Comparison of ENCODE assay signal across 1 cellular context in the genomic region with DNA sequence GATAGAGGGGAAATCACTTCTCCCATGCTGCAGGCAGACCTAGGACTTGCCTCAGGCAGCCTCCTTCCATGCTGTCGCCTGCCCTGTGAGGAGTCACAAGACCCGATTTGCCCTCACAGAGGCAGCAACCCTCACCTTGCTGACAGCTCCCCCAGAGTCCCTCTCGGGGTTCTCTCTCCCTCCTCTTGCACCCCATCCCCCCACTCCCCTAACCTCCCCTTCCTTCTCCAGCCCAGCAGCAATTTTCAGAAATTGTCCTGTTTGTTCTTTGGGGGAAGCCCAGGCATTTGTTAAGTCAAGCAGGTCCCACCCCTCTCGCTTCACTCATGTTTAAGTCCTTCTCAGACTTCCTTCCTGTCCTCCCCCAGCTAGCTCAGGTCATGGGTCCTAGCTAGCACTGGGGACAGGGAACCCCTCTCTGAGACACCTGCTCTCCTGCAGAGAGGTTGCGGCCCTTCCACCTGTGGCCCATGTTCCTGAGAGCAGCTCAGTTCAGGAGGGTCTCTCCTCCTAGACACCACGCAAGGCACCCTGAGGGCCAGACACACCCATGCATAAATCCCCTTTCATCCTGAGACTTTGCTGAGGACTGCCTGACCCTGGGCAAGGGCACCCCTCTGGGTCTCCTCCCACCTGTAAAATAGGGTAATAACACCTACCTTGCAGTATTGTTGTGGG.
TF ChIP-seq lines count a peak whose summit lies in the region.

No MANE protein-coding gene starts in this region.

TF ChIP-seq in GM23338, 12 proteins besides CTCF, POLR2A, EP300 and RAD21 (continued from another document):
- TF ChIP-seq POLR2AphosphoS5 (IDR thresholded peaks at IDR 0.05; ENCODE audit: low read depth) = no peak
- TF ChIP-seq ZNF331 (CRISPR knock-in tag; IDR thresholded peaks at IDR 0.05; ENCODE audit: low read depth) = no peak
- no peak for TF ChIP-seq NANOG (IDR thresholded peaks at IDR 0.05; ENCODE audit: borderline replicate concordance)
- TF ChIP-seq EZH2 (IDR thresholded peaks at IDR 0.05; ENCODE audit: low read depth, unreplicated experiment) = no peak
TF ChIP-seq in GM23338: peak in this region for 0.
